ENCODE assay signal across 10 cellular contexts in the genomic region with DNA sequence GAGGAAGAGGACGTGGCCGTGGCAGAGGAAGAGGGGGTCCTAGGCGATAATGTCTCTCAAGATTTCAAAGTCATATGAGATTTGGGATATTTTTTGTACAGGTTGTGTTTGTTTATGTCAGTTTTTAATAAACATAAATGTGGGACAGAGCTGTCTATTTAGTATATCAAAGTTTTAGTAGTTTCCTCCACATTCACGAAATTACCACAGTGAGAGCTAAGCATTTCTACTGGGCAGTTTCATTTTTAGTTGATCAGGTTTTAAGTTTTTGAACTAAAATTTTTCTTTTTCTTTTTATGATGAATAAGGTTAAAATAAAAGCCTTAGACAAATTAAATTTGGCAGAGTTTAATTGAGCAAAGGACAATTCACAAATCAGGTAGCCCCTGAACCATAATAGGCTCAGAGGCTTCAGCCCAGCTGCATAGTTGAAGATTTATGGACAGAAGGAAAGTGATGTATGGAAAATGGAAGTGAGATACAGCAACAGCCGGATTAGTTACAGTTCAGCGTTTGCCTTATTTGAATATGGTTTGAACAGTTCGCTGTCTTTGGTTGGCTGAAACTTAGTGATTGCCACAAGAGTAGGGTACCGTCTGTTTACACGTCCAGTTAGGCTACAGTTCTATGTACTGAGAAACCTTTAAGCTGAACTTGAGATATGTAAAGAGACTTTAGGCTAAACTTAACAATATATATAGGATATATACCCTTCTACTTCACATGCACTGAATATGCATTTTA. TPM values are rescaled to one million over a fixed set of nuclear protein-coding genes. Genes with fewer than 3 reads are reported as not detected.
DNase-seq lines count a peak whose midpoint lies in the region; ATAC-seq and TF ChIP-seq lines count a peak whose summit lies in the region.
"Had no signal": no experiment of that assay in that cellular context is flagged by ENCODE, and none has a peak within 500 bp of the region (broad histone marks: within the 10 kb centered on the region; RNA-seq: fewer than 3 reads in every experiment).

No MANE protein-coding gene starts in this region.

- H3K27me3 ChIP-seq in PC-3 (ENCODE audit: low read length), result no peaks in the 10 kb centered on the region

- no peaks in the 10 kb centered on the region for H3K27me3 Mint-ChIP-seq in activated naive CD8-positive, alpha-beta T cell treated with anti-CD3 and anti-CD28 coated beads for 36 hours

- 0 out of 2 replicates have a peak, but pooled peaks cover 3% of the 10 kb centered on the region for H4K20me1 ChIP-seq in PC-3 (ENCODE audit: low read length)

- no peak overlapping the region for H2AFZ ChIP-seq in PC-3 (ENCODE audit: low read length)

- intact Hi-C loops in PC-3 (cut with micrococcal nuclease), result no loop called here

- H3K36me3 Mint-ChIP-seq in activated naive CD8-positive, alpha-beta T cell treated with anti-CD3 and anti-CD28 coated beads for 36 hours, result peaks cover 47% of the 10 kb centered on the region

- H3K9me3 Mint-ChIP-seq in activated naive CD8-positive, alpha-beta T cell treated with anti-CD3 and anti-CD28 coated beads for 36 hours, result no peaks in the 10 kb centered on the region

- no peaks in the 10 kb centered on the region for H3K9me2 ChIP-seq in PC-3 (replicated peaks; ENCODE audit: low read length)

- H3K9ac ChIP-seq in PC-3 (ENCODE audit: low read length), result no peak overlapping the region

- TF ChIP-seq CTCF in PC-3 (conservative IDR thresholded peaks at IDR 0.05; ENCODE audit: low read depth, low read length), result no peak

- no peak overlapping the region for H3K4me3 Mint-ChIP-seq in activated naive CD8-positive, alpha-beta T cell treated with anti-CD3 and anti-CD28 coated beads for 36 hours

- H3K27ac Mint-ChIP-seq in activated naive CD8-positive, alpha-beta T cell treated with anti-CD3 and anti-CD28 coated beads for 36 hours, result peak overlapping the region; percentile 54

- H3F3A ChIP-seq in PC-3 (ENCODE audit: low read length, unreplicated experiment), result no peaks in the 10 kb centered on the region

- H3K4me1 Mint-ChIP-seq in activated naive CD8-positive, alpha-beta T cell treated with anti-CD3 and anti-CD28 coated beads for 36 hours, result peaks cover 11% of the 10 kb centered on the region

- CTCF ChIA-PET in PC-3 (lab: Charles Lee), result no interaction called here

- BruUV-seq in PC-3 (replicated peaks; lab: Mats Ljungman, UMichigan), result no TSS peak

- no peaks in the 10 kb centered on the region for H3K9me3 ChIP-seq in PC-3 (ENCODE audit: low read length)

- no peaks in the 10 kb centered on the region for H3K4me1 ChIP-seq in PC-3 (ENCODE audit: insufficient read depth, low read length)

- no peak overlapping the region for H3K4me3 ChIP-seq in PC-3 (ENCODE audit: low read length)

- POLR2A ChIA-PET in PC-3 (lab: Charles Lee; ENCODE audit: unreplicated experiment), result no interaction called here

- H3K4me2 ChIP-seq in PC-3 (ENCODE audit: low read length), result no peak overlapping the region

- peaks cover 58% of the 10 kb centered on the region for H3K36me3 ChIP-seq in PC-3 (ENCODE audit: low read depth, low read length)

- H3K79me2 ChIP-seq in PC-3 (ENCODE audit: low read length), result peaks cover 31% of the 10 kb centered on the region

- no peak overlapping the region for H3K27ac ChIP-seq in PC-3 (ENCODE audit: low read length)

- ATAC-seq in GM18499 (IDR thresholded peaks at IDR 0.05; ENCODE audit: insufficient read depth, unreplicated experiment), result peak; percentile 84
- peak; percentile 92 for ATAC-seq in GM19467 (IDR thresholded peaks at IDR 0.05; ENCODE audit: unreplicated experiment)
- ATAC-seq in HG03066 (IDR thresholded peaks at IDR 0.05; ENCODE audit: low read depth, unreplicated experiment), result peak; percentile 96
- no peak for ATAC-seq in PC-3

- DNase-seq in activated naive CD8-positive, alpha-beta T cell treated with anti-CD3 and anti-CD28 coated beads for 36 hours, result no peak
- DNase-seq in NCI-H748 treated with DMSO at 0.1 percent for 48 hours (lab: John Stamatoyannopoulos, UW) (no peak), globus pallidus (ENCODE audit: low spot score) (no peak), PC-3 (no peak)
- no peak for DNase-seq in stimulated activated CD8-positive, alpha-beta memory T cell treated with anti-CD3 and anti-CD28 coated beads, Interleukin-4, amount 100 ng/mL, for 48 hours
- DNase-seq: head of caudate nucleus, NCI-H2227 treated with DMSO at 0.1 percent for 48 hours had no signal

RNA-seq across cellular contexts. Expression of a gene that starts 17.1 kb away (rescaled TPM):
- 100 to 1,000 TPM; 166 to 176 TPM for total RNA-seq in activated naive CD8-positive, alpha-beta T cell treated with anti-CD3 and anti-CD28 coated beads for 36 hours
- 73.2 and 82.2 TPM in 2 replicates for total RNA-seq in PC-3 (2014; rRNA removed)

RNA-seq across cellular contexts. Expression of a gene that starts 28.8 kb away (rescaled TPM):
- total RNA-seq in activated naive CD8-positive, alpha-beta T cell treated with anti-CD3 and anti-CD28 coated beads for 36 hours, result 10 to 100 TPM; 18.5 to 20.1 TPM
- total RNA-seq in PC-3 (2014; rRNA removed), result 17.0 and 17.5 TPM in 2 replicates
